8 cellular contexts compared by ENCODE assay signal in the genomic region with DNA sequence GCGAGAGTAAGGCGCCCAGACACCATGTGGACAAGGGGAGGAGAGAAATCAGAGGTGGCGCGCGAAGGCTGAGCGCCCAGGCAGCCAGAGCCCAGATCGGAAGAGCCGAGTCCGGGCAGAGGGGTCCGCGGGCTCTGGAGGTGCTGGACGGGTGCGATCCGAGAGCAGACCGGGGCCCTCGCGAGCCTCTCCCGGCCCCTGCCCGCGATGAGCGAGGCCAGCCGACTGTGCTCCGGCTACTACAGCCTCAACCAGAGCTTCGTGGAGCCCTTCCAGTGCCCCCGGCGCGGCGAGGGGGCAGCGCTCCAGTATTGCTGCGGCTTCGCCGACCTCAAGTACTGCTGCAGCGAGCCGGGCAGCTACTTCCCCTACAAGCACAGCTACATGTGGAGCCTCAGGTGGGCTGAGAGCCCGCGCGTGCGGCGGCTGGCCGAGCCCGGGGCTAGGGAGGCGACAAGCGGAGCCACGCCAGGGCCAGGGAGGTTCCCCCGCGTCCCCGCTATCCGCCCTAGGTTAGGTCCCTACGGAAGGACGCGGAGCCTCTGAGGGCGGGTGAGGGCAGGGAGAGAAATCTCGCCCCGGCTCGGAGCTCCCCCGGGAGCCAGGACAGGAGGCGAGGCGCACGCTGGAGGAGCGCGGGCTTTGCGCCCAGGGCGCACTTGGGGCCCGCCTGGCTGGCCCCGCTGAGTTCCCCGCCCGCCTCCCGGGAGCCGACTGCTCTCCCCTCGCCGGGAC. TPM values are rescaled to one million over a fixed set of nuclear protein-coding genes. Genes with fewer than 3 reads are reported as not detected.
DNase-seq lines count a peak whose midpoint lies in the region; ATAC-seq and TF ChIP-seq lines count a peak whose summit lies in the region.

TSS of gene SHISAL2B (plus strand) at position 87 of the 735 bp plus-strand sequence. CDS start at position 208, 121 bp downstream.

- peaks cover 35 to 55% (median 41%) of the 10 kb centered on the region in 3 donors for H3K27me3 Mint-ChIP-seq in CD14-positive monocyte (ENCODE audit: low read depth in 3 of 3)

- DNase-seq in heart left ventricle (no peak), Right ventricle myocardium inferior (ENCODE audit: missing footprints) (no peak), Panc1 (ENCODE audit: low read depth, low spot score) (no peak), erythroblast (lab: John Stamatoyannopoulos, UW) (peak; percentile 18 to 55), osteoblast (ENCODE audit: insufficient read length, low spot score, missing footprints) (peak; percentile 78), G401 (ENCODE audit: low spot score) (no peak), cerebellum (ENCODE audit: low spot score) (no peak), CD14-positive monocyte (ENCODE audit: low spot score) (no peak)

- H3K4me2 ChIP-seq in osteoblast (ENCODE audit: insufficient read depth, low read length): peak within 1 kb of the TSS; percentile 74

- peaks cover 2 to 61% (median 20%) of the 10 kb centered on the region in 9 donors for H3K27me3 ChIP-seq in heart left ventricle
- H3K27me3 ChIP-seq in Panc1 (ENCODE audit: control insufficient read depth, insufficient read depth, low read length): peaks cover 38% of the 10 kb centered on the region
- H3K27me3 ChIP-seq in osteoblast (ENCODE audit: insufficient read depth, low read length): peaks cover 52% of the 10 kb centered on the region

- WGBS in heart left ventricle, 4 donors: 1% methylated on average over 46 to 71 of the region's 71 CpGs

- ATAC-seq in heart left ventricle (peak in 1 of 4 donors; percentile 33), Right ventricle myocardium inferior (no peak), Panc1 (peak; percentile 82)

- CTCF ChIA-PET in Panc1 (lab: Charles Lee): no interaction called here

- TF ChIP-seq POLR2A in heart left ventricle (IDR thresholded peaks at IDR 0.05) (no peak), erythroblast (IDR thresholded peaks at IDR 0.05; ENCODE audit: low read length) (no peak)

- peaks cover 0 to under 1% (median 0%) of the 10 kb centered on the region in 12 donors for H3K9me3 ChIP-seq in heart left ventricle
- H3K9me3 ChIP-seq in Panc1 (ENCODE audit: control insufficient read depth, insufficient read depth, low read depth, low read length): no peaks in the 10 kb centered on the region
- H3K9me3 ChIP-seq in osteoblast (ENCODE audit: low read depth, low read length): no peaks in the 10 kb centered on the region

- H3K4me1 ChIP-seq in heart left ventricle (peaks cover 0 to 13% (median 1%) of the 10 kb centered on the region in 12 donors), Panc1 (ENCODE audit: control insufficient read depth, insufficient read depth, low read length) (no peaks in the 10 kb centered on the region), osteoblast (ENCODE audit: insufficient read depth, low read length) (peaks cover 7% of the 10 kb centered on the region)

- no peaks in the 10 kb centered on the region for H3K79me2 ChIP-seq in osteoblast (ENCODE audit: insufficient read depth, low read length)

- H2AFZ ChIP-seq in osteoblast (ENCODE audit: low read length): peak within 1 kb of the TSS; percentile 42

- POLR2A ChIA-PET in Panc1 (lab: Charles Lee): no interaction called here

- peaks cover under 1 to 14% (median 6%) of the 10 kb centered on the region in 7 donors for H3K9me3 Mint-ChIP-seq in CD14-positive monocyte

- peak within 1 kb of the TSS in 1 of 2 donors; percentile 92 for H3K4me3 Mint-ChIP-seq in CD14-positive monocyte

- peaks cover 6% of the 10 kb centered on the region for H3K4me1 Mint-ChIP-seq in CD14-positive monocyte

- TF ChIP-seq CTCF in heart left ventricle (IDR thresholded peaks at IDR 0.05): no peak
- no peak for TF ChIP-seq CTCF in Panc1 (IDR thresholded peaks at IDR 0.05)
- no peak for TF ChIP-seq CTCF in osteoblast (IDR thresholded peaks at IDR 0.05; ENCODE audit: extremely low read depth, low read depth, low read length)
- TF ChIP-seq CTCF in CD14-positive monocyte (IDR thresholded peaks at IDR 0.05): no peak

- H3K27ac ChIP-seq in heart left ventricle (no peak within 1 kb of the TSS), Panc1 (ENCODE audit: low read length) (no peak within 1 kb of the TSS), osteoblast (ENCODE audit: low read depth, low read length) (no peak within 1 kb of the TSS)

- H4K20me1 ChIP-seq in osteoblast (ENCODE audit: insufficient read depth, low read length): no peaks in the 10 kb centered on the region

- no peak within 1 kb of the TSS for H3K27ac Mint-ChIP-seq in CD14-positive monocyte

- no peaks in the 10 kb centered on the region for H3K36me3 Mint-ChIP-seq in CD14-positive monocyte

- H3K4me3 ChIP-seq in heart left ventricle: peak within 1 kb of the TSS; percentile 12 to 46 (median 34)
- peak within 1 kb of the TSS; percentile 32 to 45 for H3K4me3 ChIP-seq in Panc1 (ENCODE audit: low read depth in 2 of 2, low read length in 2 of 2)
- peak within 1 kb of the TSS; percentile 57 for H3K4me3 ChIP-seq in osteoblast (ENCODE audit: insufficient read depth, low read length)

- in situ Hi-C loops in Panc1 (cut with HindIII; ENCODE audit: low pct_unique_long_range_greater_than_20kb, low sequenced_read_pairs): no loop called here
- in situ Hi-C loops in G401 (cut with HindIII; ENCODE audit: low sequenced_read_pairs): no loop called here

- no TSS peak for BruUV-seq in Panc1 (replicated peaks; lab: Mats Ljungman, UMichigan)

- H3K36me3 ChIP-seq in heart left ventricle: no peaks in the 10 kb centered on the region
- no peaks in the 10 kb centered on the region for H3K36me3 ChIP-seq in Panc1 (ENCODE audit: control insufficient read depth, insufficient read depth, low read length)
- H3K36me3 ChIP-seq in osteoblast (ENCODE audit: insufficient read depth, low read length): no peaks in the 10 kb centered on the region

- intact Hi-C loops in heart left ventricle (cut with DNase I): no loop called here
- intact Hi-C loops in Right ventricle myocardium inferior (cut with DNase I): no loop called here
- intact Hi-C loops in Panc1 (cut with micrococcal nuclease; ENCODE audit: unreplicated experiment): no loop called here
- intact Hi-C loops in CD14-positive monocyte (cut with micrococcal nuclease): no loop called here

RNA-seq across cellular contexts. Expression of gene SHISAL2B, which starts in this region (rescaled TPM):
- total RNA-seq in heart left ventricle (not detected), Right ventricle myocardium inferior (not detected), Panc1 (2021; ENCODE audit: unreplicated experiment) (not detected), osteoblast (not detected in 2 replicates), cerebellum (not detected)
- polyA plus RNA-seq in heart left ventricle (not detected), CD14-positive monocyte (not detected)
- polyA plus RNA-seq in Panc1 (2012; ENCODE audit: insufficient read length): not detected
- total RNA-seq in G401 (2014; rRNA removed; shearing (Covaris generic)): 4.9 and 5.1 TPM in 2 replicates

Comparison
In these comparisons a context has a peak if more than half of its experiments do, and no peak if none do; other contexts are left out.
1. Peak in ATAC-seq and H3K4me3 ChIP-seq in Panc1; RNA of the gene not detected or under 1 TPM.
2. Peak in DNase-seq, H3K4me3 ChIP-seq and H3K4me2 ChIP-seq in osteoblast; RNA of the gene not detected or under 1 TPM.
3. DNase-seq: peak in erythroblast (2 of 2); none in heart left ventricle (0 of 5), Right ventricle myocardium inferior (single experiment), Panc1 (single experiment), G401 (single experiment), cerebellum (single experiment) and CD14-positive monocyte (single experiment).
4. Peak in every context shown above with its lines, with median percentiles within 50 percentile points of each other: H3K4me3 ChIP-seq.